In genomic region chr14:105323663-105324062, GRCh38 we compare ENCODE assay signal across 26 cellular contexts. TPM values are rescaled to one million over a fixed set of nuclear protein-coding genes. Genes with fewer than 3 reads are reported as not detected.
DNase-seq lines count a peak whose midpoint lies in the region; ATAC-seq and TF ChIP-seq lines count a peak whose summit lies in the region.
"Had no signal": no experiment of that assay in that cellular context is flagged by ENCODE, and none has a peak within 500 bp of the region (broad histone marks: within the 10 kb centered on the region; RNA-seq: fewer than 3 reads in every experiment).

No MANE protein-coding gene starts in this region.

- H3K36me3 ChIP-seq in H7 (replicated peaks; ENCODE audit: control insufficient read depth, insufficient read depth, low read length) = no peaks in the 10 kb centered on the region
- no peaks in the 10 kb centered on the region for H3K36me3 ChIP-seq in gastrocnemius medialis
- H3K36me3 ChIP-seq: MG63, SJCRH30 had no signal

- no peak for TF ChIP-seq POLR2A in gastrocnemius medialis (IDR thresholded peaks at IDR 0.05)

- H3K4me3 Mint-ChIP-seq in dendritic cell treated with granulocyte-macrophage colony-stimulating factor and Interleukin-4, amounts not matched to agents 40 ng/mL and 50 ng/mL, for 4 days = no peak overlapping the region
- H3K4me3 Mint-ChIP-seq: activated CD8-positive, alpha-beta T cell treated with anti-CD3 and anti-CD28 coated beads for 36 hours; effector memory CD8-positive, alpha-beta T cell had no signal

- H3K4me1 ChIP-seq in right cardiac atrium (ENCODE audit: control insufficient read depth, insufficient read depth, low read length) (peaks cover 18% of the 10 kb centered on the region), gastrocnemius medialis (peaks cover 61 to 62% of the 10 kb centered on the region in 2 donors)

- intact Hi-C loops in dendritic cell treated with granulocyte-macrophage colony-stimulating factor and Interleukin-4, amounts not matched to agents 40 ng/mL and 50 ng/mL, for 4 days (cut with micrococcal nuclease) = no loop called here
- intact Hi-C loops in right cardiac atrium (cut with DNase I) (no loop called here), gastrocnemius medialis (cut with DNase I; ENCODE audit: low total_unique reads) (no loop called here)

- peaks cover 44% of the 10 kb centered on the region for H3K36me3 Mint-ChIP-seq in dendritic cell treated with granulocyte-macrophage colony-stimulating factor and Interleukin-4, amounts not matched to agents 40 ng/mL and 50 ng/mL, for 4 days (ENCODE audit: low read depth)

- 76% methylated on average over 13 of the region's 13 CpGs for WGBS in right cardiac atrium

- H3K27me3 Mint-ChIP-seq in dendritic cell treated with granulocyte-macrophage colony-stimulating factor and Interleukin-4, amounts not matched to agents 40 ng/mL and 50 ng/mL, for 4 days = no peaks in the 10 kb centered on the region
- H3K27me3 Mint-ChIP-seq: activated CD8-positive, alpha-beta T cell treated with anti-CD3 and anti-CD28 coated beads for 36 hours; effector memory CD8-positive, alpha-beta T cell; progenitor cell of endocrine pancreas had no signal

- H3K9me3 ChIP-seq in right cardiac atrium (ENCODE audit: control insufficient read depth, low read length) (no peaks in the 10 kb centered on the region), gastrocnemius medialis (no peaks in the 10 kb centered on the region)
- H3K9me3 ChIP-seq: esophagus muscularis mucosa, MG63, SJCRH30 had no signal

- ATAC-seq in right cardiac atrium (no peak), gastrocnemius medialis (peak in 1 of 2 donors; percentile 7), GM21447 (IDR thresholded peaks at IDR 0.05; ENCODE audit: unreplicated experiment) (no peak), HG02678 (IDR thresholded peaks at IDR 0.05; ENCODE audit: unreplicated experiment) (no peak)
- ATAC-seq: activated CD8-positive, alpha-beta T cell treated with anti-CD3 and anti-CD28 coated beads for 36 hours; effector memory CD8-positive, alpha-beta T cell; Panc1 had no signal

- H3K9me3 Mint-ChIP-seq in dendritic cell treated with granulocyte-macrophage colony-stimulating factor and Interleukin-4, amounts not matched to agents 40 ng/mL and 50 ng/mL, for 4 days = no peaks in the 10 kb centered on the region
- H3K9me3 Mint-ChIP-seq: activated CD8-positive, alpha-beta T cell treated with anti-CD3 and anti-CD28 coated beads for 36 hours; effector memory CD8-positive, alpha-beta T cell; HFFc6 had no signal

- H3K4me1 Mint-ChIP-seq in dendritic cell treated with granulocyte-macrophage colony-stimulating factor and Interleukin-4, amounts not matched to agents 40 ng/mL and 50 ng/mL, for 4 days (ENCODE audit: low read depth) = peaks cover 59% of the 10 kb centered on the region

- H3K27ac ChIP-seq in right cardiac atrium (ENCODE audit: low read length) (peak overlapping the region; percentile 44), gastrocnemius medialis (peak overlapping the region; percentile 85 to 94 (median 90))
- H3K27ac ChIP-seq: SJCRH30 had no signal

- H3K27me3 ChIP-seq in H7 (ENCODE audit: control insufficient read depth, insufficient read depth, low read length) = no peaks in the 10 kb centered on the region
- no peaks in the 10 kb centered on the region for H3K27me3 ChIP-seq in right cardiac atrium (ENCODE audit: control insufficient read depth, insufficient read depth)
- no peaks in the 10 kb centered on the region for H3K27me3 ChIP-seq in gastrocnemius medialis
- H3K27me3 ChIP-seq: esophagus muscularis mucosa, MG63, SJCRH30 had no signal

- H3K4me3 ChIP-seq in H7 (ENCODE audit: insufficient read depth, low read depth, low read length) (no peak overlapping the region), right cardiac atrium (ENCODE audit: low read length) (no peak overlapping the region), gastrocnemius medialis (peak overlapping the region in 2 of 4 donors; percentile 14 to 17)
- H3K4me3 ChIP-seq: esophagus muscularis mucosa, MG63, SJCRH30, skin epidermis had no signal

- peak overlapping the region; percentile 50 for H3K27ac Mint-ChIP-seq in dendritic cell treated with granulocyte-macrophage colony-stimulating factor and Interleukin-4, amounts not matched to agents 40 ng/mL and 50 ng/mL, for 4 days
- H3K27ac Mint-ChIP-seq: activated CD8-positive, alpha-beta T cell treated with anti-CD3 and anti-CD28 coated beads for 36 hours; HFFc6; progenitor cell of endocrine pancreas had no signal

- in situ Hi-C loops in gastrocnemius medialis (cut with MboI; ENCODE audit: low sequenced_read_pairs in 4 of 4) = no loop called here

- DNase-seq in H7 = peak; percentile 51
- DNase-seq in right cardiac atrium = peak in 2 of 3 donors; percentile 37 to 63
- DNase-seq in gastrocnemius medialis = no peak
- no peak for DNase-seq in NCI-H1417 (lab: John Stamatoyannopoulos, UW)
- DNase-seq: ACHN; activated CD4-positive, CD25-positive, alpha-beta regulatory T cell treated with anti-CD3 and anti-CD28 coated beads, Interleukin-2, amount 50 U/mL, for 72 hours; activated CD8-positive, alpha-beta T cell treated with anti-CD3 and anti-CD28 coated beads for 36 hours; activated effector memory CD4-positive, alpha-beta T cell treated with anti-CD3 and anti-CD28 coated beads, Interleukin-2, amount 50 U/mL, for 16 hours; Calu3; effector memory CD8-positive, alpha-beta T cell; foreskin melanocyte; HFFc6; KBM-7; MG63; NCI-H1436 treated with DMSO at 0.1 percent for 48 hours; NCI-H2171; NCI-H524; T-helper 1 cell had no signal

- TF ChIP-seq CTCF in gastrocnemius medialis (IDR thresholded peaks at IDR 0.05 in 4 of 5, conservative IDR thresholded peaks at IDR 0.05 in 1 of 5) = no peak

RNA-seq across cellular contexts. Expression of gene PACS2, which starts 9.1 kb away (rescaled TPM):
- 79.2 and 112 TPM in 2 replicates for total RNA-seq in H7 (2014; rRNA removed; shearing (Covaris generic))
- total RNA-seq in right cardiac atrium (10 to 100 TPM; 50.6 to 67.0 (median 64.4) TPM), gastrocnemius medialis (100 to 1,000 TPM in 1 of 4 donors, 10 to 100 TPM in 3; 81.0 to 115 (median 93.1) TPM)
- polyA plus RNA-seq in right cardiac atrium = 63.0 TPM

RNA-seq across cellular contexts. Expression of gene BRF1, which starts 22.9 kb away (rescaled TPM):
- total RNA-seq in H7 (2014; rRNA removed; shearing (Covaris generic)) = 18.5 and 24.6 TPM in 2 replicates
- total RNA-seq in right cardiac atrium (10 to 100 TPM; 18.1 to 21.1 (median 18.4) TPM), gastrocnemius medialis (10 to 100 TPM; 19.5 to 27.4 (median 21.4) TPM)
- 17.9 TPM for polyA plus RNA-seq in right cardiac atrium

Comparison
In these comparisons a context has a peak if more than half of its experiments do, and no peak if none do; other contexts are left out.
1. DNase-seq: peak in H7 (single experiment) and right cardiac atrium (2 of 3); none in gastrocnemius medialis (0 of 2) and NCI-H1417 (0 of 3).